Comparison of ENCODE assay signal across 1 cellular context in the genomic region with DNA sequence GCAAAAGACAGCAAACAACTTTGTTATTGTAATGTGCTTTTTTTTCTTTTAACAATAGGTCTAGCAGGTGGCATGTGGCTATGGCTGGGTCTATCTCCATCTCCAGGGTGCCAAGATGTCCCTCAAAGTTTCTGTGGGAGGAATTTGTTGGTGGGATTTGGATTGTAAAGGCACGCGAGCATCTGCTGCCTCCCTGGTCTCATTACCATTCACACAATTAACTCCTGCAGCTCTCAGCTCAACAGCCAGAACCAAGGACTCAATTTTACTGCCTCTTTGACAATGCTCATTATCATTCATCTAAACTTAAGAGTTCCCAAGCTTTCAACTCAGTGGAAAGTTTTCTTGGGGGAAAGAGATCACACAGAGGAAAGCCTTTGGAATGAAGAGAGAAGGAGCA.
TF ChIP-seq lines count a peak whose summit lies in the region.

No MANE protein-coding gene starts in this region.

TF ChIP-seq in SK-N-SH treated with all-trans-retinoic acid at 6 μM for 48 hours, 23 proteins besides CTCF, POLR2A, EP300 and RAD21 (continued from another document):
- TF ChIP-seq, protein P1, sequence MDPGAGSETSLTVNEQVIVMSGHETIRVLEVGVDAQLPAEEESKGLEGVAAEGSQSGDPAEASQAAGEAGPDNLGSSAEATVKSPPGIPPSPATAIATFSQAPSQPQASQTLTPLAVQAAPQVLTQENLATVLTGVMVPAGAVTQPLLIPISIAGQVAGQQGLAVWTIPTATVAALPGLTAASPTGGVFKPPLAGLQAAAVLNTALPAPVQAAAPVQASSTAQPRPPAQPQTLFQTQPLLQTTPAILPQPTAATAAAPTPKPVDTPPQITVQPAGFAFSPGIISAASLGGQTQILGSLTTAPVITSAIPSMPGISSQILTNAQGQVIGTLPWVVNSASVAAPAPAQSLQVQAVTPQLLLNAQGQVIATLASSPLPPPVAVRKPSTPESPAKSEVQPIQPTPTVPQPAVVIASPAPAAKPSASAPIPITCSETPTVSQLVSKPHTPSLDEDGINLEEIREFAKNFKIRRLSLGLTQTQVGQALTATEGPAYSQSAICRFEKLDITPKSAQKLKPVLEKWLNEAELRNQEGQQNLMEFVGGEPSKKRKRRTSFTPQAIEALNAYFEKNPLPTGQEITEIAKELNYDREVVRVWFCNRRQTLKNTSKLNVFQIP (CRISPR knock-in tag; IDR thresholded peaks at IDR 0.05; ENCODE audit: borderline replicate concordance, low read depth), result no peak
